In the genomic region with DNA sequence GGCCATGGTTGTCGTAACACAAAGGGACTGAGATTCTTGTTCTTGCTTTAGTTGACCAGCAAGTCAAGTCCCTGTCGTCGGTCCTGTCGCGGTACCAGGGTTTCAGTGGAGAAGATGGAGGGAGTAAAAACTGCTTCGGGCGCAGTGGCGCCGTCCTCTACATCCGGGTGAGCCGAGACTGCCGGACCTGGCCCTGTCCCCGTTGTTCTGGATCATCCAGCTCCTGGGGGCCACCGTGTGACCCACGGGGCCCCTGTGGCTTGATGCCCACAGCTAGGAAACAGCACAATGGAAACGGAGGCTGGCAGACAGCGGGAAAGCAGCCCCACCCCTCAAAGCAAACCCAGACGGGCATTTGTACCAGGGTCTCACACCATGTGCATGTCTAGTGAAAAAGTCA, we compare ENCODE assay signal across 22 cellular contexts. TPM values are rescaled to one million over a fixed set of nuclear protein-coding genes. Genes with fewer than 3 reads are reported as not detected.
DNase-seq lines count a peak whose midpoint lies in the region; ATAC-seq, FAIRE-seq and TF ChIP-seq lines count a peak whose summit lies in the region.
"Had no signal": no experiment of that assay in that cellular context is flagged by ENCODE, and none has a peak within 500 bp of the region (broad histone marks: within the 10 kb centered on the region; RNA-seq: fewer than 3 reads in every experiment).

No MANE protein-coding gene starts in this region.

- DNase-seq in Right ventricle myocardium inferior (ENCODE audit: missing footprints) (peak; percentile 40), left ventricle myocardium inferior (no peak), RWPE2 (ENCODE audit: low spot score) (peak; percentile 83), kidney (peak; percentile 49), posterior vena cava (ENCODE audit: low spot score) (peak; percentile 73), RWPE1 (ENCODE audit: low spot score) (no peak), NCI-H2107 (lab: John Stamatoyannopoulos, UW) (no peak), WTC11 (ENCODE audit: low spot score) (no peak)
- DNase-seq: AML-193; Calu3; CD4-positive, CD25-positive, alpha-beta regulatory T cell; DMS 273 treated with DMSO at 0.1 percent for 48 hours; DMS79 treated with DMSO at 0.1 percent for 48 hours; EL; GM23248 had no signal

- no peak overlapping the region for H3K27ac ChIP-seq in left ventricle myocardium inferior (replicated peaks)
- no peak overlapping the region for H3K27ac ChIP-seq in RWPE2 (ENCODE audit: poor library complexity, severe bottlenecking)
- no peak overlapping the region for H3K27ac ChIP-seq in kidney (ENCODE audit: low read depth in 2 of 2, low read length in 2 of 2)
- no peak overlapping the region for H3K27ac ChIP-seq in RWPE1
- H3K27ac ChIP-seq: 22Rv1, GM23248, HL-60 had no signal

- CTCF ChIA-PET in RWPE1 (lab: Yijun Ruan, JAX) = interaction anchor here (0.6 kb wide), 1 partner anchor 1683 kb away, joined by 6 read pairs; no protein-coding TSS in a partner anchor
- CTCF ChIA-PET in WTC11 (lab: Charles Lee) = no interaction called here

- H3K4me1 Mint-ChIP-seq in WTC11 = no peaks in the 10 kb centered on the region

- H3K36me3 Mint-ChIP-seq in WTC11 = peaks cover 38% of the 10 kb centered on the region

- H3K27me3 ChIP-seq in left ventricle myocardium inferior (ENCODE audit: low read depth) (no peaks in the 10 kb centered on the region), RWPE2 (ENCODE audit: insufficient read depth, poor library complexity, severe bottlenecking) (no peaks in the 10 kb centered on the region)
- H3K27me3 ChIP-seq: BLaER1 treated with 17β-estradiol and CSF1 and Interleukin-3, amounts not matched to agents 10 nM and 100 nM had no signal

- H3K4me3 Mint-ChIP-seq in WTC11 = no peak overlapping the region
- H3K4me3 Mint-ChIP-seq: CD4-positive, CD25-positive, alpha-beta regulatory T cell had no signal

- H3K9me3 Mint-ChIP-seq in WTC11 = no peaks in the 10 kb centered on the region
- H3K9me3 Mint-ChIP-seq: CD4-positive, CD25-positive, alpha-beta regulatory T cell had no signal

- intact Hi-C loops in Right ventricle myocardium inferior (cut with DNase I) = no loop called here
- intact Hi-C loops in left ventricle myocardium inferior (cut with micrococcal nuclease) = no loop called here
- intact Hi-C loops in kidney (cut with DNase I) = no loop called here
- intact Hi-C loops in posterior vena cava (cut with DNase I) = no loop called here

- ATAC-seq in Right ventricle myocardium inferior (no peak), RWPE2 (ENCODE audit: low read depth) (no peak), WTC11 (no peak)
- ATAC-seq: HCT116 had no signal

- H3K27ac Mint-ChIP-seq in WTC11 = no peak overlapping the region
- H3K27ac Mint-ChIP-seq: CD4-positive, CD25-positive, alpha-beta regulatory T cell had no signal

- H3K27me3 Mint-ChIP-seq in WTC11 (ENCODE audit: low read depth) = no peaks in the 10 kb centered on the region
- H3K27me3 Mint-ChIP-seq: CD4-positive, CD25-positive, alpha-beta regulatory T cell had no signal

- H3K9me3 ChIP-seq in left ventricle myocardium inferior (replicated peaks) = no peaks in the 10 kb centered on the region
- H3K9me3 ChIP-seq in RWPE2 (ENCODE audit: severe bottlenecking) = no peaks in the 10 kb centered on the region
- H3K9me3 ChIP-seq in kidney (ENCODE audit: control insufficient read depth in 1 of 2, low read length in 2 of 2) = no peaks in the 10 kb centered on the region
- H3K9me3 ChIP-seq: BLaER1 treated with 17β-estradiol and CSF1 and Interleukin-3, amounts not matched to agents 10 nM and 100 nM had no signal

- H3K36me3 ChIP-seq in left ventricle myocardium inferior (peaks cover 91% of the 10 kb centered on the region), RWPE2 (ENCODE audit: low read depth) (peaks cover 93% of the 10 kb centered on the region), kidney (ENCODE audit: control insufficient read depth in 1 of 2, insufficient read depth in 2 of 2, low read length in 2 of 2) (peaks cover 24 to 30% of the 10 kb centered on the region in 2 donors)

- H3K4me1 ChIP-seq in left ventricle myocardium inferior (peaks cover 5% of the 10 kb centered on the region), RWPE2 (ENCODE audit: insufficient read depth, poor library complexity, severe bottlenecking) (peaks cover 8% of the 10 kb centered on the region), kidney (ENCODE audit: control insufficient read depth in 1 of 2, insufficient read depth in 1 of 2, low read depth in 1 of 2, low read length in 2 of 2) (no peaks in the 10 kb centered on the region)

- no peak overlapping the region for H3K9ac ChIP-seq in kidney (ENCODE audit: low read length in 2 of 2)
- H3K9ac ChIP-seq: GM23248 had no signal

- TF ChIP-seq CTCF in left ventricle myocardium inferior (IDR thresholded peaks at IDR 0.05; ENCODE audit: borderline replicate concordance) (no peak), RWPE2 (IDR thresholded peaks at IDR 0.05; ENCODE audit: poor library complexity, severe bottlenecking) (no peak), kidney (IDR thresholded peaks at IDR 0.05; ENCODE audit: borderline replicate concordance, extremely low read depth, insufficient read depth) (no peak), RWPE1 (conservative IDR thresholded peaks at IDR 0.05; ENCODE audit: low read depth) (no peak), WTC11 (IDR thresholded peaks at IDR 0.05) (no peak)

- POLR2A ChIA-PET in RWPE1 (lab: Yijun Ruan, JAX; ENCODE audit: low non-redundant PET) = no interaction called here
- POLR2A ChIA-PET in WTC11 (lab: Charles Lee) = no interaction called here

- FAIRE-seq in kidney (lab: Jason Lieb, UNC) = no peak
- FAIRE-seq: G401.6, GM12891, H54 had no signal

- H3K4me3 ChIP-seq in left ventricle myocardium inferior (no peak overlapping the region), RWPE2 (ENCODE audit: severe bottlenecking) (no peak overlapping the region), kidney (ENCODE audit: low read length in 2 of 2) (no peak overlapping the region)
- H3K4me3 ChIP-seq: BLaER1 treated with 17β-estradiol and CSF1 and Interleukin-3, amounts not matched to agents 10 nM and 100 nM; GM23248 had no signal

TF ChIP-seq in WTC11, 78 proteins besides CTCF, POLR2A, EP300 and RAD21 (continues in another document):
- TF ChIP-seq ZNF281 (CRISPR knock-in tag; IDR thresholded peaks at IDR 0.05) = no peak
- no peak for TF ChIP-seq JAZF1 (CRISPR knock-in tag; IDR thresholded peaks at IDR 0.05)
- TF ChIP-seq CREM (CRISPR knock-in tag; IDR thresholded peaks at IDR 0.05) = no peak
- no peak for TF ChIP-seq GTF2I (CRISPR knock-in tag; conservative IDR thresholded peaks at IDR 0.05)
- TF ChIP-seq USF1 (CRISPR knock-in tag; IDR thresholded peaks at IDR 0.05) = no peak
- no peak for TF ChIP-seq ZNF671 (CRISPR knock-in tag; IDR thresholded peaks at IDR 0.05)
- no peak for TF ChIP-seq FOXP1 (CRISPR knock-in tag; IDR thresholded peaks at IDR 0.05; ENCODE audit: borderline replicate concordance)
- TF ChIP-seq NFATC4 (CRISPR knock-in tag; IDR thresholded peaks at IDR 0.05) = no peak
- TF ChIP-seq ETV6 (CRISPR knock-in tag; IDR thresholded peaks at IDR 0.05) = no peak

RNA-seq across cellular contexts. Expression of gene MTG2, which starts 15.0 kb away (rescaled TPM):
- total RNA-seq in Right ventricle myocardium inferior = 21.6 TPM
- total RNA-seq in left ventricle myocardium inferior = 25.9 TPM
- 36.1 TPM for total RNA-seq in kidney
- 45.2 TPM for polyA plus RNA-seq in kidney (ENCODE audit: insufficient read depth, low read depth, low replicate concordance)
- total RNA-seq in posterior vena cava = 10 to 100 TPM; 19.8 to 23.8 TPM
- 26.6 to 33.0 TPM (median 27.9 TPM) in 3 replicates for total RNA-seq in WTC11 (2021)

RNA-seq across cellular contexts. Expression of gene HRH3, which starts 22.3 kb away (rescaled TPM):
- total RNA-seq in Right ventricle myocardium inferior = not detected
- not detected for total RNA-seq in left ventricle myocardium inferior
- total RNA-seq in kidney = not detected
- polyA plus RNA-seq in kidney (ENCODE audit: insufficient read depth, low read depth, low replicate concordance) = not detected
- not detected for total RNA-seq in posterior vena cava
- total RNA-seq in WTC11 (2021) = 2.9 to 3.4 TPM (median 3.3 TPM) in 3 replicates
- total RNA-seq: Calu3; CD4-positive, CD25-positive, alpha-beta regulatory T cell; GM23248 had no signal
- polyA plus RNA-seq: CD4-positive, CD25-positive, alpha-beta regulatory T cell; GM23248 had no signal

RNA-seq across cellular contexts. Expression of gene OSBPL2, which starts 40.5 kb away (rescaled TPM):
- total RNA-seq in Right ventricle myocardium inferior (59.5 TPM), left ventricle myocardium inferior (55.3 TPM), kidney (57.1 TPM), posterior vena cava (10 to 100 TPM; 31.8 to 34.7 TPM), WTC11 (2021) (37.8 to 49.5 TPM (median 39.4 TPM) in 3 replicates)
- 20.4 TPM for polyA plus RNA-seq in kidney (ENCODE audit: insufficient read depth, low read depth, low replicate concordance)

RNA-seq across cellular contexts. Expression of gene SS18L1, which starts 54.2 kb away (rescaled TPM):
- total RNA-seq in Right ventricle myocardium inferior (7.8 TPM), left ventricle myocardium inferior (9.0 TPM), kidney (12.0 TPM), posterior vena cava (10 to 100 TPM in 1 of 2 donors, 1 to 10 TPM in 1; 9.7 to 10.3 TPM), WTC11 (2021) (29.4 to 34.1 TPM (median 29.8 TPM) in 3 replicates)
- 6.5 TPM for polyA plus RNA-seq in kidney (ENCODE audit: insufficient read depth, low read depth, low replicate concordance)

RNA-seq across cellular contexts. Expression of gene PSMA7, which starts 54.6 kb away (rescaled TPM):
- total RNA-seq in Right ventricle myocardium inferior (230 TPM), left ventricle myocardium inferior (233 TPM), kidney (190 TPM), posterior vena cava (100 to 1,000 TPM; 179 to 194 TPM), WTC11 (2021) (315 to 364 TPM (median 321 TPM) in 3 replicates)
- polyA plus RNA-seq in kidney (ENCODE audit: insufficient read depth, low read depth, low replicate concordance) = 315 TPM

Comparison
In these comparisons a context has a peak if more than half of its experiments do, and no peak if none do; other contexts are left out.
1. DNase-seq: peak in Right ventricle myocardium inferior (single experiment), RWPE2 (single experiment), kidney (single experiment) and posterior vena cava (single experiment); none in left ventricle myocardium inferior (single experiment), RWPE1 (single experiment), NCI-H2107 (single experiment) and WTC11 (single experiment).